24 cellular contexts compared by ENCODE assay signal in the genomic region with DNA sequence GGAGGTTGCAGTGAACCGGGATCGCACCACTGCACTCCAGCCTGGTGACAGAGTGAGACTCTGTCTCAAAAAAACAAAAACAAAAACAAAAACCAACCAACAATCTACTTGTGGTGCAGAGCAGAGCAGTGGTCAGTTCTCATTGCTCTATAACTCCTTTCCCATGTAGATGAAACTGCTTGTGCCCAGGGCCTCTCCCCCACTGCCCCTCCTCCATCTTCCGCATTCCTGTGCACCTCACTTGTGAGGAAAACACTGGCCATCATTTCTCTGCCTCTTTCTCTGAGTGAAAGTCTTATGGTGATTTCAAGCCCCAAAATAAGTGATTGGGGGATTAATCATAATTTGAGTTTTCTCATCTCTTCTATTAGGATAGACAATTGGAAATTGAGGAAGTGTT.
"Had no signal": no experiment of that assay in that cellular context is flagged by ENCODE, and none has a peak within 500 bp of the region (broad histone marks: within the 10 kb centered on the region; RNA-seq: fewer than 3 reads in every experiment).

No MANE protein-coding gene starts in this region.

- H3K27me3 ChIP-seq: ovary, right atrium auricular region, testis, thyroid gland, upper lobe of left lung, vagina had no signal

- H3K9me3 ChIP-seq: left ventricle myocardium inferior, ovary, right atrium auricular region, right lobe of liver, stomach, testis, thyroid gland, transverse colon, upper lobe of left lung, vagina had no signal

- H3K36me3 ChIP-seq: left ventricle myocardium inferior, ovary, right atrium auricular region, right lobe of liver, stomach, thyroid gland, transverse colon, upper lobe of left lung, vagina had no signal

- H3K4me3 ChIP-seq: left ventricle myocardium inferior, lung, ovary, right atrium auricular region, right lobe of liver, stomach, testis, thyroid gland, transverse colon, upper lobe of left lung, vagina had no signal

- DNase-seq: hypothalamus; kidney; left colon; left ventricle myocardium inferior; mesendoderm; naive B cell; natural killer cell; nephron progenitor cell; ovary; right lobe of liver; stimulated activated CD4-positive, alpha-beta T cell treated with anti-CD3 and anti-CD28 coated beads, Interleukin-12 subunit alpha, Interleukin-12 subunit beta, amount 100 ng/mL, for 4 hours; stimulated activated CD4-positive, alpha-beta T cell treated with anti-CD3 and anti-CD28 coated beads, Interleukin-15, amount 100 ng/mL, for 24 hours; stimulated activated CD4-positive, alpha-beta T cell treated with anti-CD3 and anti-CD28 coated beads, Interleukin-2, amount 100 ng/mL, for 24 hours; stimulated activated CD4-positive, alpha-beta T cell treated with anti-CD3 and anti-CD28 coated beads, Interleukin-4, amount 100 ng/mL, for 1 hour; stimulated activated naive B cell treated with anti-CD40 and anti-IgM and Interleukin-4, amounts not matched to agents 10 μg/mL and 1 μg/mL and 100 μg/mL, for 72 hours; stimulated activated naive CD8-positive, alpha-beta T cell treated with anti-CD3 and anti-CD28 coated beads, Interleukin-15, Interleukin-2, amounts not matched to agents 100 U/mL and 50 U/mL, for 24 hours; stomach; testis; thyroid gland; transverse colon; upper lobe of left lung had no signal

- H3K27ac ChIP-seq: left ventricle myocardium inferior, ovary, right atrium auricular region, right lobe of liver, stomach, testis, thyroid gland, transverse colon, upper lobe of left lung, vagina had no signal

- FAIRE-seq: kidney had no signal

- H3K4me1 ChIP-seq: left ventricle myocardium inferior, right atrium auricular region, right lobe of liver, stomach, testis, thyroid gland, transverse colon, upper lobe of left lung, vagina had no signal
